32 cellular contexts compared by ENCODE assay signal in genomic region chr11:37704791-37705190, GRCh38.
"Had no signal": no experiment of that assay in that cellular context is flagged by ENCODE, and none has a peak within 500 bp of the region (broad histone marks: within the 10 kb centered on the region; RNA-seq: fewer than 3 reads in every experiment).

No MANE protein-coding gene starts in this region.

- H3K36me3 ChIP-seq: ascending aorta had no signal

- DNase-seq: activated B cell treated with CpG ODN at 0.5 μM for 24 hours; activated CD4-positive, alpha-beta memory T cell treated with anti-CD3 and anti-CD28 coated beads, Interleukin-2, amount 10 ng/mL, durations not matched to agents 7 days and 5 days; activated CD4-positive, alpha-beta T cell treated with anti-CD3 and anti-CD28 coated beads for 48 hours; activated CD4-positive, CD25-positive, alpha-beta regulatory T cell treated with anti-CD3 and anti-CD28 coated beads, Interleukin-2, amount 50 U/mL, for 72 hours; activated CD8-positive, alpha-beta memory T cell treated with anti-CD3 and anti-CD28 coated beads for 24 hours; activated CD8-positive, alpha-beta memory T cell treated with anti-CD3 and anti-CD28 coated beads, Interleukin-2, amount 10 ng/mL, durations not matched to agents 7 days and 5 days; activated CD8-positive, alpha-beta memory T cell treated with anti-CD3 and anti-CD28 coated beads, Interleukin-2, amount 50 U/mL, for 48 hours; activated effector memory CD4-positive, alpha-beta T cell treated with Interleukin-2 at 50 U/mL for 16 hours; activated naive CD4-positive, alpha-beta T cell treated with anti-CD3 and anti-CD28 coated beads, Interleukin-2, amount 10 ng/mL, durations not matched to agents 7 days and 5 days; activated naive CD8-positive, alpha-beta T cell treated with anti-CD3 and anti-CD28 coated beads, Interleukin-2, amount 50 U/mL, for 24 hours; activated T-cell treated with anti-CD3 and anti-CD28 coated beads, Interleukin-2, amount 50 U/mL, for 48 hours; amygdala; caudate nucleus; cerebellar nuclear complex; NCI-H1105 treated with DMSO at 0.1 percent for 48 hours; NCI-H1436; NCI-H1694; NCI-H1930; NCI-H2081 treated with DMSO at 0.1 percent for 48 hours; NCI-H345; NCI-H526; NCI-H748 treated with DMSO at 0.1 percent for 48 hours; NK-92 treated with Interleukin-12 subunit alpha and Interleukin-12 subunit beta, amount 100 ng/mL, for 24 hours; OCI-M1; Right ventricle myocardium superior; SW 1271; T-helper 1 cell; T-helper 2 cell; T-helper 9 cell had no signal

- FAIRE-seq: K562 had no signal

- H3K27me3 ChIP-seq: ascending aorta had no signal

- H3K4me3 ChIP-seq: ascending aorta, K562 had no signal

- H3K27ac ChIP-seq: ascending aorta, VCaP had no signal

- H3K4me1 ChIP-seq: ascending aorta had no signal

- H3K9me3 ChIP-seq: ascending aorta had no signal
